In genomic region chr10:112360308-112361270, GRCh38 we compare ENCODE assay signal across 9 cellular contexts. TPM values are rescaled to one million over a fixed set of nuclear protein-coding genes. Genes with fewer than 3 reads are reported as not detected.
DNase-seq lines count a peak whose midpoint lies in the region; ATAC-seq and TF ChIP-seq lines count a peak whose summit lies in the region.
"Had no signal": no experiment of that assay in that cellular context is flagged by ENCODE, and none has a peak within 500 bp of the region (broad histone marks: within the 10 kb centered on the region; RNA-seq: fewer than 3 reads in every experiment).

No MANE protein-coding gene starts in this region.

- no peaks in the 10 kb centered on the region for H3F3A ChIP-seq in PC-3 (ENCODE audit: low read length, unreplicated experiment)

- no peaks in the 10 kb centered on the region for H3K9me3 ChIP-seq in PC-3 (ENCODE audit: low read length)
- no peaks in the 10 kb centered on the region for H3K9me3 ChIP-seq in CD4-positive, alpha-beta T cell (ENCODE audit: control insufficient read depth, low read length)

- H3K4me1 ChIP-seq in PC-3 (ENCODE audit: insufficient read depth, low read length) (peaks cover 25% of the 10 kb centered on the region), urinary bladder (ENCODE audit: insufficient read depth) (no peaks in the 10 kb centered on the region)

- no peak overlapping the region for H3K4me3 Mint-ChIP-seq in CD4-positive, alpha-beta T cell

- no peaks in the 10 kb centered on the region for H3K79me2 ChIP-seq in PC-3 (ENCODE audit: low read length)

- no peaks in the 10 kb centered on the region for H3K36me3 Mint-ChIP-seq in CD4-positive, alpha-beta T cell (ENCODE audit: low read depth)

- peak overlapping the region; percentile 59 for H3K4me2 ChIP-seq in PC-3 (ENCODE audit: low read length)

- H2AFZ ChIP-seq in PC-3 (ENCODE audit: low read length), result peak overlapping the region; percentile 76

- H3K27ac ChIP-seq in PC-3 (ENCODE audit: low read length) (peak overlapping the region; percentile 23; the same call in 1 of the 2 replicates), urinary bladder (ENCODE audit: low read depth) (peak overlapping the region; percentile 14)
- H3K27ac ChIP-seq in CD4-positive, alpha-beta T cell (ENCODE audit: low read depth, low read length), result no peak overlapping the region

- CTCF ChIA-PET in PC-3 (lab: Charles Lee), result no interaction called here
- CTCF ChIA-PET in CD4-positive, alpha-beta T cell (lab: Charles Lee), result no interaction called here

- H3K4me3 ChIP-seq in PC-3 (ENCODE audit: low read length) (no peak overlapping the region), epithelial cell of esophagus (ENCODE audit: low read length) (no peak overlapping the region), urinary bladder (ENCODE audit: low read depth, low read length) (no peak overlapping the region)

- POLR2A ChIA-PET in PC-3 (lab: Charles Lee; ENCODE audit: unreplicated experiment), result no interaction called here
- POLR2A ChIA-PET in CD4-positive, alpha-beta T cell (lab: Charles Lee), result no interaction called here

- H3K27ac Mint-ChIP-seq in CD4-positive, alpha-beta T cell, result no peak overlapping the region

- H3K9me3 Mint-ChIP-seq in CD4-positive, alpha-beta T cell, result no peaks in the 10 kb centered on the region

- H4K20me1 ChIP-seq in PC-3 (ENCODE audit: low read length), result no peaks in the 10 kb centered on the region

- no peaks in the 10 kb centered on the region for H3K27me3 ChIP-seq in PC-3 (ENCODE audit: low read length)
- no peaks in the 10 kb centered on the region for H3K27me3 ChIP-seq in CD4-positive, alpha-beta T cell (ENCODE audit: control insufficient read depth, insufficient read depth, low read length)

- intact Hi-C loops in PC-3 (cut with micrococcal nuclease), result no loop called here
- intact Hi-C loops in CD4-positive, alpha-beta T cell (cut with DNase I, micrococcal nuclease), result no loop called here

- 56% methylated on average over 13 of the region's 13 CpGs for WGBS in urinary bladder

- no TSS peak for BruUV-seq in PC-3 (replicated peaks; lab: Mats Ljungman, UMichigan)

- no peaks in the 10 kb centered on the region for H3K9me2 ChIP-seq in PC-3 (replicated peaks; ENCODE audit: low read length)

- H3K36me3 ChIP-seq in PC-3 (ENCODE audit: low read depth, low read length) (no peaks in the 10 kb centered on the region), urinary bladder (ENCODE audit: insufficient read depth) (no peaks in the 10 kb centered on the region)

- DNase-seq in PC-3, result peak; percentile 73
- DNase-seq in epithelial cell of esophagus (ENCODE audit: low read depth), result peak; percentile 74
- DNase-seq in mucosa of gallbladder (ENCODE audit: low spot score), result peak; percentile 72
- DNase-seq in stimulated activated naive CD4-positive, alpha-beta T cell treated with Interleukin-2 at 50 U/mL for 16 hours (lab: John Stamatoyannopoulos, UW), result no peak
- DNase-seq in CD4-positive, alpha-beta T cell, result no peak
- DNase-seq: T-helper 1 cell had no signal

- ATAC-seq in PC-3 (peak; percentile 77), HG03571 (IDR thresholded peaks at IDR 0.05; ENCODE audit: unreplicated experiment) (no peak), GM18519 (IDR thresholded peaks at IDR 0.05; ENCODE audit: low FRiP score, unreplicated experiment) (no peak)
- no peak for ATAC-seq in CD4-positive, alpha-beta T cell (ENCODE audit: poor library complexity)

- no peaks in the 10 kb centered on the region for H3K4me1 Mint-ChIP-seq in CD4-positive, alpha-beta T cell (ENCODE audit: low read depth)

- H3K27me3 Mint-ChIP-seq in CD4-positive, alpha-beta T cell, result no peaks in the 10 kb centered on the region

- TF ChIP-seq CTCF in PC-3 (conservative IDR thresholded peaks at IDR 0.05; ENCODE audit: low read depth, low read length) (no peak), epithelial cell of esophagus (IDR thresholded peaks at IDR 0.05; ENCODE audit: insufficient read depth, low read depth, low read length, missing control alignments) (no peak)
- TF ChIP-seq CTCF in CD4-positive, alpha-beta T cell (IDR thresholded peaks at IDR 0.05), result no peak

- H3K9ac ChIP-seq in PC-3 (ENCODE audit: low read length), result no peak overlapping the region

RNA-seq across cellular contexts. Expression of gene ACSL5, which starts 13.3 kb away (rescaled TPM):
- total RNA-seq in PC-3 (2014; rRNA removed), result 1.4 TPM in 1 of 2 replicates, not detected in the other
- total RNA-seq in mucosa of gallbladder, result 34.1 TPM
- 38.8 TPM for total RNA-seq in urinary bladder
- 20.2 TPM for polyA plus RNA-seq in urinary bladder
- total RNA-seq in CD4-positive, alpha-beta T cell, result 10 to 100 TPM; 11.4 to 14.1 TPM

Comparison
In these comparisons a context has a peak if more than half of its experiments do, and no peak if none do; other contexts are left out.
1. DNase-seq: peak in PC-3 (single experiment), epithelial cell of esophagus (single experiment) and mucosa of gallbladder (single experiment); none in stimulated activated naive CD4-positive, alpha-beta T cell treated with Interleukin-2 at 50 U/mL for 16 hours (single experiment) and CD4-positive, alpha-beta T cell (0 of 10).